ENCODE assay signal across 22 cellular contexts in genomic region chr3:122123885-122124284, GRCh38. TPM values are rescaled to one million over a fixed set of nuclear protein-coding genes. Genes with fewer than 3 reads are reported as not detected.
DNase-seq lines count a peak whose midpoint lies in the region; ATAC-seq and FAIRE-seq lines count a peak whose summit lies in the region.
"Had no signal": no experiment of that assay in that cellular context is flagged by ENCODE, and none has a peak within 500 bp of the region (broad histone marks: within the 10 kb centered on the region; RNA-seq: fewer than 3 reads in every experiment).

No MANE protein-coding gene starts in this region.

- H3K27me3 ChIP-seq in small intestine (ENCODE audit: control insufficient read depth in 2 of 2, insufficient read depth in 2 of 2, low read length in 2 of 2): no peaks in the 10 kb centered on the region

- H3K27ac Mint-ChIP-seq in activated naive CD4-positive, alpha-beta T cell treated with anti-CD3 and anti-CD28 coated beads, Interleukin-2, amount 50 U/mL, for 72 hours: no peak overlapping the region
- no peak overlapping the region for H3K27ac Mint-ChIP-seq in activated naive CD4-positive, alpha-beta T cell treated with anti-CD3 and anti-CD28 coated beads for 36 hours
- H3K27ac Mint-ChIP-seq: CD8-positive, alpha-beta T cell had no signal

- 19 to 61% (median 38%) methylated on average over 1 of the region's 1 CpG for WGBS in small intestine, 3 donors

- no peaks in the 10 kb centered on the region for H3K36me3 Mint-ChIP-seq in activated naive CD4-positive, alpha-beta T cell treated with anti-CD3 and anti-CD28 coated beads, Interleukin-2, amount 50 U/mL, for 72 hours
- peaks cover 4% of the 10 kb centered on the region for H3K36me3 Mint-ChIP-seq in activated naive CD4-positive, alpha-beta T cell treated with anti-CD3 and anti-CD28 coated beads for 36 hours (ENCODE audit: low read depth)
- H3K36me3 Mint-ChIP-seq: CD8-positive, alpha-beta T cell had no signal

- intact Hi-C loops in activated naive CD4-positive, alpha-beta T cell treated with anti-CD3 and anti-CD28 coated beads for 36 hours (cut with micrococcal nuclease): loop anchor here (1.0 kb wide), 1 partner anchor 22 kb away; no protein-coding TSS in a partner anchor

- DNase-seq in activated naive CD4-positive, alpha-beta T cell treated with anti-CD3 and anti-CD28 coated beads, Interleukin-2, amount 50 U/mL, for 72 hours (ENCODE audit: low spot score in 2 of 2): no peak
- DNase-seq in activated naive CD4-positive, alpha-beta T cell treated with anti-CD3 and anti-CD28 coated beads for 36 hours: no peak
- DNase-seq in NOMO-1 treated with dmso at 0.1 percent for 144 hours (lab: John Stamatoyannopoulos, UW; ENCODE audit: unreplicated experiment) (peak; percentile 12), epithelial cell of prostate (ENCODE audit: low read depth, low spot score) (peak; percentile 31), small intestine (peak; percentile 53), NCI-H2107 treated with DMSO at 0.1 percent for 48 hours (lab: John Stamatoyannopoulos, UW; ENCODE audit: unreplicated experiment) (no peak), retina (no peak)
- DNase-seq: BE2C; CD8-positive, alpha-beta T cell; GF-D8; GM23248; IMR-90; Kasumi-1; NCI-H1105 treated with DMSO at 0.1 percent for 48 hours; NCI-H187 treated with DMSO at 0.1 percent for 48 hours; NCI-H2171; NCI-H446 treated with DMSO at 0.1 percent for 48 hours; NCI-H82 had no signal

- no peak for FAIRE-seq in small intestine (lab: Jason Lieb, UNC)
- FAIRE-seq: RCC 7860 had no signal

- no peaks in the 10 kb centered on the region for H3K9me3 ChIP-seq in small intestine (ENCODE audit: control insufficient read depth, low read depth)
- H3K9me3 ChIP-seq: BE2C had no signal

- H3K4me3 ChIP-seq in small intestine (ENCODE audit: low read depth in 1 of 2, low read length in 2 of 2): no peak overlapping the region
- H3K4me3 ChIP-seq: GM23248 had no signal

- H3K27ac ChIP-seq in epithelial cell of prostate: peak overlapping the region; percentile 30
- H3K27ac ChIP-seq in small intestine (ENCODE audit: low read depth in 1 of 2, low read length in 1 of 2): no peak overlapping the region
- H3K27ac ChIP-seq: GM23248 had no signal

- H3K4me1 Mint-ChIP-seq in activated naive CD4-positive, alpha-beta T cell treated with anti-CD3 and anti-CD28 coated beads for 36 hours (ENCODE audit: low read depth): peaks cover 7% of the 10 kb centered on the region

- H3K4me3 Mint-ChIP-seq in activated naive CD4-positive, alpha-beta T cell treated with anti-CD3 and anti-CD28 coated beads for 36 hours: no peak overlapping the region
- H3K4me3 Mint-ChIP-seq: CD8-positive, alpha-beta T cell had no signal

- H3K9me3 Mint-ChIP-seq in activated naive CD4-positive, alpha-beta T cell treated with anti-CD3 and anti-CD28 coated beads, Interleukin-2, amount 50 U/mL, for 72 hours: peaks cover 0 to 6% of the 10 kb centered on the region in 2 donors
- peaks cover 4% of the 10 kb centered on the region for H3K9me3 Mint-ChIP-seq in activated naive CD4-positive, alpha-beta T cell treated with anti-CD3 and anti-CD28 coated beads for 36 hours

- peaks cover 22% of the 10 kb centered on the region for H3K27me3 Mint-ChIP-seq in activated naive CD4-positive, alpha-beta T cell treated with anti-CD3 and anti-CD28 coated beads for 36 hours (ENCODE audit: low read depth)

- H3K4me1 ChIP-seq in small intestine (ENCODE audit: control insufficient read depth in 2 of 2, insufficient read depth in 1 of 2, low read depth in 1 of 2, low read length in 1 of 2): no peaks in the 10 kb centered on the region
- H3K4me1 ChIP-seq: BE2C had no signal

- peak; percentile 45 to 75 for ATAC-seq in activated naive CD4-positive, alpha-beta T cell treated with anti-CD3 and anti-CD28 coated beads, Interleukin-2, amount 50 U/mL, for 72 hours
- ATAC-seq: CD8-positive, alpha-beta T cell; HCT116 had no signal

- CTCF ChIA-PET in activated naive CD4-positive, alpha-beta T cell treated with anti-CD3 and anti-CD28 coated beads for 36 hours (lab: Charles Lee): no interaction called here

- no peaks in the 10 kb centered on the region for H3K36me3 ChIP-seq in small intestine (ENCODE audit: control insufficient read depth in 2 of 2, insufficient read depth in 2 of 2, low read length in 2 of 2)
- H3K36me3 ChIP-seq: BE2C had no signal

RNA-seq across cellular contexts. Expression of gene CASR, which starts 59.6 kb away (rescaled TPM):
- not detected for total RNA-seq in activated naive CD4-positive, alpha-beta T cell treated with anti-CD3 and anti-CD28 coated beads, Interleukin-2, amount 50 U/mL, for 72 hours
- not detected for total RNA-seq in activated naive CD4-positive, alpha-beta T cell treated with anti-CD3 and anti-CD28 coated beads for 36 hours
- polyA plus RNA-seq in small intestine: under 1 TPM in 2 of 3 donors, not detected in 1; 0.19 to 0.22 TPM
- total RNA-seq: CD8-positive, alpha-beta T cell; GM23248; HT-29; IMR-90 had no signal
- polyA plus RNA-seq: AG04450, GM23248, IMR-90 had no signal

Comparison
In these comparisons a context has a peak if more than half of its experiments do, and no peak if none do; other contexts are left out.
1. DNase-seq: peak in NOMO-1 treated with dmso at 0.1 percent for 144 hours (single experiment), epithelial cell of prostate (single experiment) and small intestine (single experiment); none in activated naive CD4-positive, alpha-beta T cell treated with anti-CD3 and anti-CD28 coated beads, Interleukin-2, amount 50 U/mL, for 72 hours (0 of 2), activated naive CD4-positive, alpha-beta T cell treated with anti-CD3 and anti-CD28 coated beads for 36 hours (single experiment), NCI-H2107 treated with DMSO at 0.1 percent for 48 hours (single experiment) and retina (single experiment).